In the genomic region with DNA sequence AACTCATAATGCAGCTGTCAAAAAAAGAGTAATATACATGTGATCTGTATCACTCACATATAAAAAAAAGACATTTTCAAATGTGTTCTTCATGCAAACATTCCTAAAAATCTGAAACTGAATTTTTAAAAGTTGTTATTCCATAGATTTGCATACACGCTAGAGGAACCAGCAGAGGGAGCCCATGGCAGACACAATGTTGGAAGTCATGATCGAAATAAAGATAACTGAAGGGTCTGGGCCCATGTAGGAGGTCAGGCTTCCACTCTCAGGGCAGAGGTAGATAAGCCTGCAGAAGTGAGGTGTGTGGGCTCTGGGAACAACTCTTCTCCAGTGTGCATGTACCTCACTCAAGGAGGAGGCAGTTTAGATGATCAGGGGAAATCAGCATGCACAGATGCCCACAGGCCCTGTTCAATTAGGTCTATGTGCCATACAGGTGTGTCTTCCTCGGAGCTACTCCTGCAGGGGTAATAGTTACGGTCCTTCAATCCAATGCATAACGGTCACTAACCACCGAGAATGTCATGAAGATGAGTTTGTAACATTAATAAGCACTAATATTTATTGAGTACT, we compare ENCODE assay signal across 8 cellular contexts.
A peak's percentile ranks its signal among the peaks of the same experiment; 100 is the strongest.
DNase-seq lines count a peak whose midpoint lies in the region; ATAC-seq and TF ChIP-seq lines count a peak whose summit lies in the region.

No MANE protein-coding gene starts in this region.

- TF ChIP-seq POLR2A in spleen (IDR thresholded peaks at IDR 0.05), result no peak

- no peak overlapping the region for H3K4me3 ChIP-seq in right cardiac atrium (ENCODE audit: low read length)
- H3K4me3 ChIP-seq in spleen, result no peak overlapping the region

- no peaks in the 10 kb centered on the region for H3K9me3 Mint-ChIP-seq in activated T-helper 17 cell treated with anti-CD3 and anti-CD28 coated beads, Interleukin-2, amount 50 U/mL, for 72 hours

- intact Hi-C loops in right cardiac atrium (cut with DNase I) (loop anchor here in 2 of 4 donors (2.0 kb wide), 1 partner anchor 210 kb away; no protein-coding TSS in a partner anchor), spleen (cut with DNase I; ENCODE audit: low total_unique reads) (loop anchor here (5.0 kb wide), 1 partner anchor 212 kb away; no protein-coding TSS in a partner anchor)

- no peak overlapping the region for H3K27ac Mint-ChIP-seq in activated T-helper 17 cell treated with anti-CD3 and anti-CD28 coated beads, Interleukin-2, amount 50 U/mL, for 72 hours

- H3K36me3 Mint-ChIP-seq in activated T-helper 17 cell treated with anti-CD3 and anti-CD28 coated beads, Interleukin-2, amount 50 U/mL, for 72 hours (ENCODE audit: low read depth), result no peaks in the 10 kb centered on the region

- H3K27me3 ChIP-seq in right cardiac atrium (ENCODE audit: control insufficient read depth, insufficient read depth), result no peaks in the 10 kb centered on the region
- no peaks in the 10 kb centered on the region for H3K27me3 ChIP-seq in spleen (replicated peaks in 1 of 7)

- 71% methylated on average over 6 of the region's 6 CpGs for WGBS in right cardiac atrium
- 63 to 71% (median 65%) methylated on average over 6 of the region's 6 CpGs for WGBS in spleen, 5 donors

- ATAC-seq in activated T-helper 17 cell treated with anti-CD3 and anti-CD28 coated beads, Interleukin-2, amount 50 U/mL, for 72 hours (replicated peaks), result peak; percentile 21
- ATAC-seq in right cardiac atrium, result peak; percentile 53 to 57
- ATAC-seq in HG02763 (IDR thresholded peaks at IDR 0.05; ENCODE audit: unreplicated experiment), result no peak
- no peak for ATAC-seq in GM21723 (IDR thresholded peaks at IDR 0.05; ENCODE audit: unreplicated experiment)

- H3K4me1 ChIP-seq in right cardiac atrium (ENCODE audit: control insufficient read depth, insufficient read depth, low read length) (peaks cover 1% of the 10 kb centered on the region), spleen (no peaks in the 10 kb centered on the region)

- DNase-seq in Daoy (ENCODE audit: low read depth), result peak; percentile 35
- peak; percentile 17 for DNase-seq in LHCN-M2 (ENCODE audit: low read depth)
- DNase-seq in right cardiac atrium, result peak in 2 of 3 donors; percentile 37 to 67
- no peak for DNase-seq in spleen
- DNase-seq in NCI-H2107 (lab: John Stamatoyannopoulos, UW), result no peak

- peaks cover 22% of the 10 kb centered on the region for H3K27me3 Mint-ChIP-seq in activated T-helper 17 cell treated with anti-CD3 and anti-CD28 coated beads, Interleukin-2, amount 50 U/mL, for 72 hours

- H3K4me3 Mint-ChIP-seq in activated T-helper 17 cell treated with anti-CD3 and anti-CD28 coated beads, Interleukin-2, amount 50 U/mL, for 72 hours, result no peak overlapping the region

- no peaks in the 10 kb centered on the region for H3K36me3 ChIP-seq in spleen

- peak in 8 of 11 experiments; percentile 6 to 50 (median 42) for TF ChIP-seq CTCF in spleen (IDR thresholded peaks at IDR 0.05 in 8 of 11, conservative IDR thresholded peaks at IDR 0.05 in 3 of 11)

- no peak overlapping the region for H3K27ac ChIP-seq in right cardiac atrium (ENCODE audit: low read length)
- H3K27ac ChIP-seq in spleen, result no peak overlapping the region

- H3K4me1 Mint-ChIP-seq in activated T-helper 17 cell treated with anti-CD3 and anti-CD28 coated beads, Interleukin-2, amount 50 U/mL, for 72 hours, result no peaks in the 10 kb centered on the region

- H3K9me3 ChIP-seq in right cardiac atrium (ENCODE audit: control insufficient read depth, low read length) (no peaks in the 10 kb centered on the region), spleen (no peaks in the 10 kb centered on the region)

Comparison
In these comparisons a context has a peak if more than half of its experiments do, and no peak if none do; other contexts are left out.
1. DNase-seq: peak in Daoy (single experiment), LHCN-M2 (single experiment) and right cardiac atrium (2 of 3); none in spleen (single experiment) and NCI-H2107 (single experiment).
2. ATAC-seq: peak in activated T-helper 17 cell treated with anti-CD3 and anti-CD28 coated beads, Interleukin-2, amount 50 U/mL, for 72 hours (single experiment) and right cardiac atrium (2 of 2); none in HG02763 (single experiment) and GM21723 (single experiment).